ENCODE assay signal across 1 cellular context in genomic region chr1:3676581-3677410, GRCh38.
TF ChIP-seq lines count a peak whose summit lies in the region.

No MANE protein-coding gene starts in this region.

TF ChIP-seq in H1, 55 proteins besides CTCF, POLR2A, EP300 and RAD21 (continued from another document):
- TF ChIP-seq HDAC6 (IDR thresholded peaks at IDR 0.05; ENCODE audit: low read depth, low read length): no peak
- no peak for TF ChIP-seq KDM5A (IDR thresholded peaks at IDR 0.05; ENCODE audit: low read length)
- no peak for TF ChIP-seq SP1 (IDR thresholded peaks at IDR 0.05; ENCODE audit: low read depth, low read length)
- no peak for TF ChIP-seq CEBPB (IDR thresholded peaks at IDR 0.05; ENCODE audit: low read depth, low read length)
